In the genomic region with DNA sequence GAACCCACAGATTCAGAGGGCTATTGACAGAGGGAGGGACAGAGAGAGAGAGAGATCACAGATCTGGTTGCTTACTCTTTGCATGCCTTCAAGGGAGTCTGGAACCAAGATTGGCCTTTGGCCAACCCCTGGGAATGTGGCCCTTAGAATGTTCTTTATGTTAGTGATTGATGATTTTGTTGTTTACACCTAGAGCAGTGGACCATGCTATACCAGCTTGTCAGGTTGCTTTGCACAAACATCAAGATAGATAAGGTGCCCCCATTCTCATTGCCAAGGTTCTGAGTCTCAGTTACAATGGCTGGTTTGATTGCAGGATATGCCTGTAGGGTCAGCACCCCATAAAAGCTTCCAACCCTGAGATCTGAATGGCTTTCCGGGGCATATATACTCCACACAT, we compare ENCODE assay signal across 23 cellular contexts. TPM values are rescaled to one million over a fixed set of nuclear protein-coding genes. Genes with fewer than 3 reads are reported as not detected.
DNase-seq lines count a peak whose midpoint lies in the region; ATAC-seq and TF ChIP-seq lines count a peak whose summit lies in the region.
"Had no signal": no experiment of that assay in that cellular context is flagged by ENCODE, and none has a peak within 500 bp of the region (broad histone marks: within the 10 kb centered on the region; RNA-seq: fewer than 3 reads in every experiment).

No MANE protein-coding gene starts in this region.

- peaks cover 3% of the 10 kb centered on the region for H3K9me3 Mint-ChIP-seq in progenitor cell of endocrine pancreas (ENCODE audit: low read depth)
- H3K9me3 Mint-ChIP-seq: CD4-positive, alpha-beta T cell had no signal

- peak overlapping the region; percentile 39 for H3K27ac Mint-ChIP-seq in progenitor cell of endocrine pancreas
- H3K27ac Mint-ChIP-seq: CD4-positive, alpha-beta T cell had no signal

- H3K27me3 Mint-ChIP-seq in progenitor cell of endocrine pancreas = no peaks in the 10 kb centered on the region

- in situ Hi-C loops in Panc1 (cut with HindIII; ENCODE audit: low pct_unique_long_range_greater_than_20kb, low sequenced_read_pairs) = no loop called here

- intact Hi-C loops in Panc1 (cut with micrococcal nuclease; ENCODE audit: unreplicated experiment) = no loop called here

- POLR2A ChIA-PET in HEK293 (lab: Yijun Ruan, JAX) (no interaction called here), Panc1 (lab: Charles Lee) (no interaction called here)

- CTCF ChIA-PET in HEK293 (lab: Yijun Ruan, JAX) (interaction anchor here (0.7 to 14.2 kb wide), 7 partner anchors 9 to 835 kb away, joined by 3 to 693 read pairs (median 4); no protein-coding TSS in a partner anchor), Panc1 (lab: Charles Lee) (no interaction called here)

- no peaks in the 10 kb centered on the region for H3K9me3 ChIP-seq in HEK293 (ENCODE audit: control insufficient read depth, insufficient read depth, low read depth, low read length)
- H3K9me3 ChIP-seq in Panc1 (ENCODE audit: control insufficient read depth, insufficient read depth, low read depth, low read length) = no peaks in the 10 kb centered on the region
- H3K9me3 ChIP-seq: A549, BE2C, Caco-2 had no signal

- H3K4me1 Mint-ChIP-seq in progenitor cell of endocrine pancreas (ENCODE audit: low read depth) = peaks cover 7% of the 10 kb centered on the region

- peak; percentile 43; the same call in 1 of the 2 replicates for ATAC-seq in Panc1
- ATAC-seq: A549, SK-N-SH treated with all-trans-retinoic acid at 6 μM for 48 hours had no signal

- peak; percentile 32 for DNase-seq in COLO668 (lab: John Stamatoyannopoulos, UW; ENCODE audit: unreplicated experiment)
- no peak for DNase-seq in Panc1 (ENCODE audit: low read depth, low spot score)
- DNase-seq in progenitor cell of endocrine pancreas (ENCODE audit: low spot score, unreplicated experiment) = no peak
- no peak for DNase-seq in central memory CD4-positive, alpha-beta T cell
- DNase-seq in CD1c-positive myeloid dendritic cell (ENCODE audit: extremely low spot score) = no peak
- no peak for DNase-seq in activated CD4-positive, CD25-positive, alpha-beta regulatory T cell treated with anti-CD3 and anti-CD28 coated beads, Interleukin-2, amount 50 U/mL, for 72 hours
- DNase-seq: BE2C; CD4-positive, alpha-beta T cell; EL; MV-4-11; NCI-H1694; NCI-H2081; NCI-H2171; NCI-H446 treated with DMSO at 0.1 percent for 48 hours; NCI-H748 treated with DMSO at 0.1 percent for 48 hours; SIG-M5 had no signal

- H3K4me1 ChIP-seq in HEK293 (ENCODE audit: control insufficient read depth, insufficient read depth, low read length) = peaks cover 11% of the 10 kb centered on the region
- H3K4me1 ChIP-seq in Panc1 (ENCODE audit: control insufficient read depth, insufficient read depth, low read length) = peaks cover 11% of the 10 kb centered on the region
- H3K4me1 ChIP-seq: BE2C had no signal

- no peak overlapping the region for H3K4me3 Mint-ChIP-seq in progenitor cell of endocrine pancreas (ENCODE audit: low read depth)
- H3K4me3 Mint-ChIP-seq: CD4-positive, alpha-beta T cell had no signal

- H3K27ac ChIP-seq in HEK293 (ENCODE audit: extremely low read depth, low read depth, low read length) (no peak overlapping the region), Panc1 (ENCODE audit: low read length) (0 out of 2 replicates have a peak overlapping the region, but pooled peaks have one; percentile 41)
- H3K27ac ChIP-seq: HL-60, PC-9 had no signal

- no peaks in the 10 kb centered on the region for H3K36me3 ChIP-seq in HEK293 (ENCODE audit: control insufficient read depth in 2 of 2, insufficient read depth in 1 of 2, low read length in 2 of 2)
- H3K36me3 ChIP-seq in Panc1 (ENCODE audit: control insufficient read depth, insufficient read depth, low read length) = no peaks in the 10 kb centered on the region
- H3K36me3 ChIP-seq: BE2C had no signal

- no TSS peak for BruUV-seq in Panc1 (replicated peaks; lab: Mats Ljungman, UMichigan)

- H3K4me3 ChIP-seq in HEK293 (ENCODE audit: low read depth, low read length) (no peak overlapping the region), Panc1 (ENCODE audit: low read depth in 2 of 2, low read length in 2 of 2) (no peak overlapping the region)
- H3K4me3 ChIP-seq: A549, PC-9 had no signal

- H3K36me3 Mint-ChIP-seq in progenitor cell of endocrine pancreas (ENCODE audit: insufficient read depth) = no peaks in the 10 kb centered on the region

- no peaks in the 10 kb centered on the region for H3K27me3 ChIP-seq in Panc1 (ENCODE audit: control insufficient read depth, insufficient read depth, low read length)
- H3K27me3 ChIP-seq: BE2C had no signal

- no peak for TF ChIP-seq CTCF in HEK293 (tag by site-specific recombination; IDR thresholded peaks at IDR 0.05)
- TF ChIP-seq CTCF in Panc1 (IDR thresholded peaks at IDR 0.05) = no peak
- TF ChIP-seq CTCF in progenitor cell of endocrine pancreas (IDR thresholded peaks at IDR 0.05; ENCODE audit: unreplicated experiment) = no peak

TF ChIP-seq in HEK293, 187 proteins besides CTCF, POLR2A, EP300 and RAD21 (continues in another document):
- TF ChIP-seq ZNF184 (tag by site-specific recombination; IDR thresholded peaks at IDR 0.05) = 0 out of 2 replicates have a peak, but pooled peaks have one; percentile 11
- TF ChIP-seq ZNF629 (tag by site-specific recombination; IDR thresholded peaks at IDR 0.05) = 0 out of 2 replicates have a peak, but pooled peaks have one; percentile 19
- no peak for TF ChIP-seq ZNF416 (tag by site-specific recombination; IDR thresholded peaks at IDR 0.05)
- TF ChIP-seq ZBTB17 (tag by site-specific recombination; IDR thresholded peaks at IDR 0.05) = peak; percentile 89
- no peak for TF ChIP-seq ZNF354C (tag by site-specific recombination; IDR thresholded peaks at IDR 0.05; ENCODE audit: borderline replicate concordance, low read depth)
- no peak for TF ChIP-seq ZFP3 (tag by site-specific recombination; IDR thresholded peaks at IDR 0.05; ENCODE audit: low read depth)
- no peak for TF ChIP-seq YY1 (tag by site-specific recombination; IDR thresholded peaks at IDR 0.05)
- no peak for TF ChIP-seq ZNF510 (tag by site-specific recombination; IDR thresholded peaks at IDR 0.05; ENCODE audit: insufficient replicate concordance)
- TF ChIP-seq ZNF530 (tag by site-specific recombination; IDR thresholded peaks at IDR 0.05; ENCODE audit: low read depth) = no peak
- no peak for TF ChIP-seq KLF1 (tag by site-specific recombination; IDR thresholded peaks at IDR 0.05)
- TF ChIP-seq, protein P1, sequence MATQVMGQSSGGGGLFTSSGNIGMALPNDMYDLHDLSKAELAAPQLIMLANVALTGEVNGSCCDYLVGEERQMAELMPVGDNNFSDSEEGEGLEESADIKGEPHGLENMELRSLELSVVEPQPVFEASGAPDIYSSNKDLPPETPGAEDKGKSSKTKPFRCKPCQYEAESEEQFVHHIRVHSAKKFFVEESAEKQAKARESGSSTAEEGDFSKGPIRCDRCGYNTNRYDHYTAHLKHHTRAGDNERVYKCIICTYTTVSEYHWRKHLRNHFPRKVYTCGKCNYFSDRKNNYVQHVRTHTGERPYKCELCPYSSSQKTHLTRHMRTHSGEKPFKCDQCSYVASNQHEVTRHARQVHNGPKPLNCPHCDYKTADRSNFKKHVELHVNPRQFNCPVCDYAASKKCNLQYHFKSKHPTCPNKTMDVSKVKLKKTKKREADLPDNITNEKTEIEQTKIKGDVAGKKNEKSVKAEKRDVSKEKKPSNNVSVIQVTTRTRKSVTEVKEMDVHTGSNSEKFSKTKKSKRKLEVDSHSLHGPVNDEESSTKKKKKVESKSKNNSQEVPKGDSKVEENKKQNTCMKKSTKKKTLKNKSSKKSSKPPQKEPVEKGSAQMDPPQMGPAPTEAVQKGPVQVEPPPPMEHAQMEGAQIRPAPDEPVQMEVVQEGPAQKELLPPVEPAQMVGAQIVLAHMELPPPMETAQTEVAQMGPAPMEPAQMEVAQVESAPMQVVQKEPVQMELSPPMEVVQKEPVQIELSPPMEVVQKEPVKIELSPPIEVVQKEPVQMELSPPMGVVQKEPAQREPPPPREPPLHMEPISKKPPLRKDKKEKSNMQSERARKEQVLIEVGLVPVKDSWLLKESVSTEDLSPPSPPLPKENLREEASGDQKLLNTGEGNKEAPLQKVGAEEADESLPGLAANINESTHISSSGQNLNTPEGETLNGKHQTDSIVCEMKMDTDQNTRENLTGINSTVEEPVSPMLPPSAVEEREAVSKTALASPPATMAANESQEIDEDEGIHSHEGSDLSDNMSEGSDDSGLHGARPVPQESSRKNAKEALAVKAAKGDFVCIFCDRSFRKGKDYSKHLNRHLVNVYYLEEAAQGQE (tag by site-specific recombination; IDR thresholded peaks at IDR 0.05) = no peak
- TF ChIP-seq, protein P2, sequence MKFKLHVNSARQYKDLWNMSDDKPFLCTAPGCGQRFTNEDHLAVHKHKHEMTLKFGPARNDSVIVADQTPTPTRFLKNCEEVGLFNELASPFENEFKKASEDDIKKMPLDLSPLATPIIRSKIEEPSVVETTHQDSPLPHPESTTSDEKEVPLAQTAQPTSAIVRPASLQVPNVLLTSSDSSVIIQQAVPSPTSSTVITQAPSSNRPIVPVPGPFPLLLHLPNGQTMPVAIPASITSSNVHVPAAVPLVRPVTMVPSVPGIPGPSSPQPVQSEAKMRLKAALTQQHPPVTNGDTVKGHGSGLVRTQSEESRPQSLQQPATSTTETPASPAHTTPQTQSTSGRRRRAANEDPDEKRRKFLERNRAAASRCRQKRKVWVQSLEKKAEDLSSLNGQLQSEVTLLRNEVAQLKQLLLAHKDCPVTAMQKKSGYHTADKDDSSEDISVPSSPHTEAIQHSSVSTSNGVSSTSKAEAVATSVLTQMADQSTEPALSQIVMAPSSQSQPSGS (tag by site-specific recombination; IDR thresholded peaks at IDR 0.05; ENCODE audit: low read depth) = no peak
- no peak for TF ChIP-seq BCL11A (tag by site-specific recombination; IDR thresholded peaks at IDR 0.05; ENCODE audit: low read depth)
- no peak for TF ChIP-seq ZNF335 (tag by site-specific recombination; conservative IDR thresholded peaks at IDR 0.05)
- no peak for TF ChIP-seq ZNF623 (tag by site-specific recombination; IDR thresholded peaks at IDR 0.05)
- TF ChIP-seq ZNF23 (tag by site-specific recombination; IDR thresholded peaks at IDR 0.05; ENCODE audit: borderline replicate concordance) = no peak
- TF ChIP-seq ZNF302 (tag by site-specific recombination; IDR thresholded peaks at IDR 0.05; ENCODE audit: low read depth) = peak; percentile 61; the same call in 1 of the 2 replicates
- 0 out of 2 replicates have a peak, but pooled peaks have one; percentile 23 for TF ChIP-seq ZNF561 (tag by site-specific recombination; IDR thresholded peaks at IDR 0.05; ENCODE audit: borderline replicate concordance)
- TF ChIP-seq SP2 (tag by site-specific recombination; IDR thresholded peaks at IDR 0.05) = no peak
- TF ChIP-seq WT1 (tag by site-specific recombination; IDR thresholded peaks at IDR 0.05) = no peak
- no peak for TF ChIP-seq ZNF549 (tag by site-specific recombination; IDR thresholded peaks at IDR 0.05)
- TF ChIP-seq OSR2 (tag by site-specific recombination; IDR thresholded peaks at IDR 0.05) = peak; percentile 53; the same call in 1 of the 2 replicates

RNA-seq across cellular contexts. Expression of a gene that starts 53.5 kb away (rescaled TPM):
- total RNA-seq in Panc1 (2021; ENCODE audit: unreplicated experiment) (12.3 TPM), progenitor cell of endocrine pancreas (4.5 and 5.5 TPM in 2 replicates)
- polyA plus RNA-seq in Panc1 (2012; ENCODE audit: insufficient read length) = 13.8 TPM
- total RNA-seq: Caco-2; CD4-positive, alpha-beta T cell; T-helper 2 cell treated with Interferon-gamma antibody and Interleukin-4, amounts not matched to agents 100 ng/mL and 5 ng/mL, for 36 hours had no signal
